Comparison of ENCODE assay signal across 1 cellular context in the genomic region with DNA sequence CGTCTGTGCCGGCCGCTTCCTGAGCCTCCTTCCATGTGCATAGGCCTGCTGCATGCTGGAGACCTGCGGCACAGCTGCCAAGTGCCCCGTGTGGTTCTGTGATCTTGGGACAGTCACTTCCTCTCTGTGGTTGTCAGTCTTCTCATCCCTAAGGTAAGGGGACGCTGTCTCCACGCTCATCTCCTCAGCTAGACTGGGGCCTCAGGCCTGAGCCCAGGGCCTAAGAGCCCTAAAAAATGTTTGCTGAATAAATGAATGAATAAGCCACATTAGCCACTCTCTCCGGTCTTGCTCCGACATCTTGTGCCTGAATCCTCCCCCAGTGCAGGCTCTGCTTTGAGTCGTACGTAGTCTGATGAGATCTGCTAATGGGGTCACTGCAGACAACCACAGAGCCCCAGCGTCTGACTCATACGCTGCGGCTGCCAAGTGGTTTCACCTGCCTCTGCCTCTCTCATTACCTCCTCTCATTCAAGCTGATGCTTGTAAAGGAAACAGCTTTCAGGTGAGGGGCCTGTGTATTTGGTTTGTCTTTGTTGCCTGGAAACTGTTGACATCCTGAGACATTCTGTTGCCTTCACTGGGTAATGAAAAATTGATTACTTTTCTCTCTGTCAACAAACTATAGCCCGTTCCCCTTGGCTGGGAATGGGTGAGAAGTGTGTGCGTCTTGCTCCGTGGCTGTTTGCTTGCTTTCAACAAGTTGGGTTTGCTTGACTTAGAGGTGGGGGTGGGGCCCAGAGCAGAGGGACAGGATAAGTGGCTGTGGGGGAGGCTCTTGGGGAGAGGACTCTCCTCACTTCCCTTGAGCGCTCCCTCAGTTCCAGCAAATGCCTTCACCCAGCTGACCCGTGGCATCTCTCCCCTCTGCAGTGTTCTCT.
TF ChIP-seq lines count a peak whose summit lies in the region.

No MANE protein-coding gene starts in this region.

TF ChIP-seq in H1, 55 proteins besides CTCF, POLR2A, EP300 and RAD21:
- TF ChIP-seq CTBP2 (IDR thresholded peaks at IDR 0.05; ENCODE audit: borderline replicate concordance, insufficient read depth, insufficient read length, low read length) (no peak), BACH1 (IDR thresholded peaks at IDR 0.05; ENCODE audit: low read length) (no peak), CREB1 (IDR thresholded peaks at IDR 0.05) (no peak), KDM1A (IDR thresholded peaks at IDR 0.05; ENCODE audit: borderline replicate concordance, low read length) (no peak), RBBP5 (IDR thresholded peaks at IDR 0.05; ENCODE audit: borderline replicate concordance, low read depth, low read length) (no peak)
- TF ChIP-seq, protein P1, sequence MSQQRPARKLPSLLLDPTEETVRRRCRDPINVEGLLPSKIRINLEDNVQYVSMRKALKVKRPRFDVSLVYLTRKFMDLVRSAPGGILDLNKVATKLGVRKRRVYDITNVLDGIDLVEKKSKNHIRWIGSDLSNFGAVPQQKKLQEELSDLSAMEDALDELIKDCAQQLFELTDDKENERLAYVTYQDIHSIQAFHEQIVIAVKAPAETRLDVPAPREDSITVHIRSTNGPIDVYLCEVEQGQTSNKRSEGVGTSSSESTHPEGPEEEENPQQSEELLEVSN (IDR thresholded peaks at IDR 0.05), result no peak
